In the genomic region with DNA sequence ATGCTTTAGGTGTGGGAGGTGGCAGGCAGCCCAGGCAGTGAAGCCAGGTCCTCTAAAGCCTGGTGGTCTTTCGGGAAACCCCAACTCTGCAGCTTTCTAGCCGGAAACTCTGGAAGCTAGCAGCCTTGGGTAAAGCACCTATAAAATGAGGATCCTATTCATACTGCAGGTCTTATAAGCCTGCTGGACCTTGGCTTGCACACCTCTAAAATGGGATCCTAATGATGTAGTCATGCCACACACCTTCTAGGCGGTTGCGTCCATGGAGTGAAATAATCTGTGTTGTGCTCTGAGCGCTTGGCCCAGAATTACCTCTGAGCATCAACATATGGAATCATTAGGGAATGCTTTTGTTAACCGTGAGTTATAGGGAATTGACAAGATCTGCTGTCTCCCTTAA, we compare ENCODE assay signal across 20 cellular contexts. TPM values are rescaled to one million over a fixed set of nuclear protein-coding genes. Genes with fewer than 3 reads are reported as not detected.
A peak's percentile ranks its signal among the peaks of the same experiment; 100 is the strongest.
DNase-seq lines count a peak whose midpoint lies in the region; ATAC-seq and TF ChIP-seq lines count a peak whose summit lies in the region.
"Had no signal": no experiment of that assay in that cellular context is flagged by ENCODE, and none has a peak within 500 bp of the region (broad histone marks: within the 10 kb centered on the region; RNA-seq: fewer than 3 reads in every experiment).

No MANE protein-coding gene starts in this region.

- peak overlapping the region in 8 of 11 experiments; percentile 84 to 89 (median 86); a peak in 16 of 22 replicates for H3K9ac ChIP-seq in BLaER1 treated with 17β-estradiol and CSF1 and Interleukin-3, amounts not matched to agents 10 nM and 100 nM
- H3K9ac ChIP-seq in mesenchymal stem cell (ENCODE audit: low read length): no peak overlapping the region

- no peaks in the 10 kb centered on the region for H3K27me3 ChIP-seq in BLaER1 treated with 17β-estradiol and CSF1 and Interleukin-3, amounts not matched to agents 10 nM and 100 nM
- no peaks in the 10 kb centered on the region for H3K27me3 ChIP-seq in mesenchymal stem cell (ENCODE audit: control insufficient read depth in 1 of 2, insufficient read depth in 1 of 2, low read length in 2 of 2)
- H3K27me3 ChIP-seq: BE2C, Peyer's patch had no signal

- H3K4me2 ChIP-seq in BLaER1 treated with 17β-estradiol and CSF1 and Interleukin-3, amounts not matched to agents 10 nM and 100 nM: peak overlapping the region; percentile 71 to 96 (median 89)
- H3K4me2 ChIP-seq in mesenchymal stem cell (ENCODE audit: low read length, poor library complexity, severe bottlenecking): no peak overlapping the region

- H2BK15ac ChIP-seq in mesenchymal stem cell (ENCODE audit: low read depth, poor library complexity, severe bottlenecking): no peak overlapping the region

- 94% methylated on average over 3 of the region's 6 CpGs for WGBS in mesenchymal stem cell

- H3K4me1 ChIP-seq in BLaER1 treated with 17β-estradiol and CSF1 and Interleukin-3, amounts not matched to agents 10 nM and 100 nM: peaks cover 47 to 88% (median 80%) of the 10 kb centered on the region in 10 experiments
- peaks cover 4% of the 10 kb centered on the region for H3K4me1 ChIP-seq in mesenchymal stem cell (ENCODE audit: control insufficient read depth, insufficient read depth, low read depth, low read length)
- H3K4me1 ChIP-seq: BE2C had no signal

- H3K4ac ChIP-seq in mesenchymal stem cell (ENCODE audit: low read depth in 1 of 2, low read length in 2 of 2): no peak overlapping the region

- H2BK5ac ChIP-seq in mesenchymal stem cell (ENCODE audit: low read depth, low read length, poor library complexity, severe bottlenecking): no peak overlapping the region

- H3K27ac ChIP-seq in BLaER1 treated with 17β-estradiol and CSF1 and Interleukin-3, amounts not matched to agents 10 nM and 100 nM: peak overlapping the region in 10 of 11 experiments; percentile 84 to 98 (median 96); a peak in 20 of 22 replicates
- no peak overlapping the region for H3K27ac ChIP-seq in mesenchymal stem cell (ENCODE audit: low read length, poor library complexity, severe bottlenecking)
- H3K27ac ChIP-seq: Peyer's patch had no signal

- H3K9me3 ChIP-seq in BLaER1 treated with 17β-estradiol and CSF1 and Interleukin-3, amounts not matched to agents 10 nM and 100 nM (replicated peaks in 1 of 11): peaks cover 0 to 43% (median 29%) of the 10 kb centered on the region in 11 experiments; a peak in 16 of 22 replicates
- no peaks in the 10 kb centered on the region for H3K9me3 ChIP-seq in mesenchymal stem cell (ENCODE audit: control insufficient read depth, low read length)
- H3K9me3 ChIP-seq: BE2C, Peyer's patch had no signal

- no peak for TF ChIP-seq CTCF in GM12865 (IDR thresholded peaks at IDR 0.05; ENCODE audit: insufficient read depth, low read depth, low read length, missing control alignments)

- H3K14ac ChIP-seq in mesenchymal stem cell (ENCODE audit: low read length in 2 of 2): no peak overlapping the region

- DNase-seq in GM12865 (ENCODE audit: low read depth) (no peak), NCI-H69 (lab: John Stamatoyannopoulos, UW) (peak; percentile 91), mesenchymal stem cell (no peak), amygdala (lab: John Stamatoyannopoulos, UW) (no peak), AML-193 (lab: John Stamatoyannopoulos, UW) (no peak)
- no peak for DNase-seq in activated CD4-positive, alpha-beta T cell treated with anti-CD3 and anti-CD28 coated beads, Interleukin-2, amount 50 U/mL, for 1 hour
- DNase-seq: BE2C; CD4-positive, alpha-beta T cell; COR-L47; DMS 273 treated with DMSO at 0.1 percent for 48 hours; NCI-H1092 treated with DMSO at 0.1 percent for 48 hours; NCI-H1436 treated with DMSO at 0.1 percent for 48 hours; NCI-H2029 treated with DMSO at 0.1 percent for 48 hours; NCI-H2171 treated with DMSO at 0.1 percent for 48 hours; NCI-H524 treated with DMSO at 0.1 percent for 48 hours; Peyer's patch; T-cell had no signal

- no peak overlapping the region for H4K8ac ChIP-seq in mesenchymal stem cell (ENCODE audit: low read length)

- H2AFZ ChIP-seq in mesenchymal stem cell (ENCODE audit: low read depth, low read length): no peak overlapping the region

- H4K20me1 ChIP-seq in BLaER1 treated with 17β-estradiol and CSF1 and Interleukin-3, amounts not matched to agents 10 nM and 100 nM: no peaks in the 10 kb centered on the region

- H2BK12ac ChIP-seq in mesenchymal stem cell (ENCODE audit: low read length in 2 of 2): no peak overlapping the region

- H2BK120ac ChIP-seq in mesenchymal stem cell (ENCODE audit: low read depth, low read length): peak overlapping the region; percentile 64

- no peak for ATAC-seq in GM19035 (IDR thresholded peaks at IDR 0.05; ENCODE audit: unreplicated experiment)
- ATAC-seq: SK-N-SH treated with all-trans-retinoic acid at 6 μM for 48 hours, T-cell had no signal

- H2AK5ac ChIP-seq in mesenchymal stem cell (ENCODE audit: low read length, severe bottlenecking): no peak overlapping the region

- no peak overlapping the region for H4K91ac ChIP-seq in mesenchymal stem cell (ENCODE audit: low read length)

- peaks cover 10% of the 10 kb centered on the region for H3K79me1 ChIP-seq in mesenchymal stem cell (replicated peaks; ENCODE audit: low read length, poor library complexity, severe bottlenecking)

- peaks cover 11 to 49% (median 36%) of the 10 kb centered on the region in 11 experiments for H3K36me3 ChIP-seq in BLaER1 treated with 17β-estradiol and CSF1 and Interleukin-3, amounts not matched to agents 10 nM and 100 nM
- peaks cover 0 to 3% of the 10 kb centered on the region in 2 experiments for H3K36me3 ChIP-seq in mesenchymal stem cell (ENCODE audit: control insufficient read depth in 1 of 2, insufficient read depth in 2 of 2, low read depth in 1 of 2, low read length in 2 of 2)
- H3K36me3 ChIP-seq: BE2C, Peyer's patch had no signal

- peak overlapping the region in 5 of 10 experiments; percentile 33 to 49 (median 41); a peak in 9 of 20 replicates for H3K4me3 ChIP-seq in BLaER1 treated with 17β-estradiol and CSF1 and Interleukin-3, amounts not matched to agents 10 nM and 100 nM
- H3K4me3 ChIP-seq in GM12865 (ENCODE audit: low read depth, low read length): peak overlapping the region; percentile 42
- no peak overlapping the region for H3K4me3 ChIP-seq in mesenchymal stem cell (ENCODE audit: insufficient read depth in 1 of 2, low read depth in 1 of 2, low read length in 2 of 2)
- H3K4me3 ChIP-seq: Peyer's patch had no signal

- no peak overlapping the region for H3K18ac ChIP-seq in mesenchymal stem cell (ENCODE audit: low read depth in 1 of 2, low read length in 2 of 2)

- H3K23ac ChIP-seq in mesenchymal stem cell (ENCODE audit: low read length in 2 of 2): no peak overlapping the region

RNA-seq across cellular contexts. Expression of gene STS, which starts 36.0 kb away (rescaled TPM):
- 5.6 TPM for polyA plus RNA-seq in mesenchymal stem cell (2013, experiment 1 of 2)
- 5.6 TPM for polyA plus RNA-seq in mesenchymal stem cell (2013, experiment 2 of 2)

RNA-seq across cellular contexts. Expression of gene PUDP, which starts 36.4 kb away (rescaled TPM):
- 19.7 TPM for polyA plus RNA-seq in mesenchymal stem cell (2013, experiment 1 of 2)
- 19.9 TPM for polyA plus RNA-seq in mesenchymal stem cell (2013, experiment 2 of 2)
